18 cellular contexts compared by ENCODE assay signal in genomic region chr12:65567820-65568219, GRCh38.
DNase-seq lines count a peak whose midpoint lies in the region; TF ChIP-seq lines count a peak whose summit lies in the region.
"Had no signal": no experiment of that assay in that cellular context is flagged by ENCODE, and none has a peak within 500 bp of the region (broad histone marks: within the 10 kb centered on the region; RNA-seq: fewer than 3 reads in every experiment).

No MANE protein-coding gene starts in this region.

- H3K27ac ChIP-seq in breast epithelium (no peak overlapping the region), prostate gland (no peak overlapping the region), substantia nigra (ENCODE audit: low read depth, low read length, poor library complexity, severe bottlenecking) (no peak overlapping the region)

- H3K27me3 Mint-ChIP-seq in MCF 10A (ENCODE audit: insufficient read depth, unreplicated experiment): no peaks in the 10 kb centered on the region
- H3K27me3 Mint-ChIP-seq in chondrocyte (ENCODE audit: low read depth): no peaks in the 10 kb centered on the region

- no peaks in the 10 kb centered on the region for H3K9me3 ChIP-seq in breast epithelium
- H3K9me3 ChIP-seq in prostate gland: no peaks in the 10 kb centered on the region
- H3K9me3 ChIP-seq: HAP-1 had no signal

- H3K4me1 Mint-ChIP-seq in MCF 10A (ENCODE audit: insufficient read depth, unreplicated experiment) (peaks cover 30% of the 10 kb centered on the region), chondrocyte (ENCODE audit: low read depth) (peaks cover 49% of the 10 kb centered on the region)

- H3K36me3 ChIP-seq in breast epithelium: no peaks in the 10 kb centered on the region
- H3K36me3 ChIP-seq in prostate gland: no peaks in the 10 kb centered on the region
- H3K36me3 ChIP-seq: HAP-1 had no signal

- peak overlapping the region; percentile 23 for H3K27ac Mint-ChIP-seq in MCF 10A (ENCODE audit: low read depth, unreplicated experiment)
- peak overlapping the region; percentile 33 for H3K27ac Mint-ChIP-seq in chondrocyte (ENCODE audit: unreplicated experiment)
- H3K27ac Mint-ChIP-seq: CD14-positive monocyte had no signal

- peaks cover 0 to 4% of the 10 kb centered on the region in 2 donors for H3K27me3 ChIP-seq in breast epithelium
- H3K27me3 ChIP-seq in prostate gland (replicated peaks; ENCODE audit: insufficient read depth): no peaks in the 10 kb centered on the region

- POLR2A ChIA-PET in MCF 10A (lab: Yijun Ruan, JAX): interaction anchor here (0.5 to 1.7 kb wide), 2 partner anchors 19 to 192 kb away, joined by 3 read pairs; no protein-coding TSS in a partner anchor

- H3K9me3 Mint-ChIP-seq in MCF 10A (ENCODE audit: unreplicated experiment) (no peaks in the 10 kb centered on the region), chondrocyte (ENCODE audit: low read depth) (no peaks in the 10 kb centered on the region)

- intact Hi-C loops in MCF 10A (cut with micrococcal nuclease) (no loop called here), breast epithelium (cut with DNase I; ENCODE audit: low total_unique reads) (no loop called here), prostate gland (cut with DNase I) (no loop called here)

- H3K4me1 ChIP-seq in breast epithelium (no peaks in the 10 kb centered on the region), prostate gland (replicated peaks) (no peaks in the 10 kb centered on the region)
- H3K4me1 ChIP-seq: HAP-1 had no signal

- TF ChIP-seq CTCF in MCF 10A (IDR thresholded peaks at IDR 0.05; ENCODE audit: unreplicated experiment) (no peak), breast epithelium (IDR thresholded peaks at IDR 0.05) (no peak), chondrocyte (IDR thresholded peaks at IDR 0.05) (no peak), prostate gland (IDR thresholded peaks at IDR 0.05) (no peak)

- DNase-seq in MCF 10A (ENCODE audit: unreplicated experiment): peak; percentile 57
- no peak for DNase-seq in breast epithelium (ENCODE audit: low spot score in 2 of 2)
- peak; percentile 39 for DNase-seq in NCI-H1105 treated with DMSO at 0.1 percent for 48 hours (lab: John Stamatoyannopoulos, UW)
- no peak for DNase-seq in chondrocyte (ENCODE audit: low spot score)
- peak; percentile 82 for DNase-seq in prostate gland (ENCODE audit: low spot score)
- no peak for DNase-seq in substantia nigra (lab: John Stamatoyannopoulos, UW)
- no peak for DNase-seq in activated naive CD4-positive, alpha-beta T cell treated with Interleukin-2 at 50 U/mL for 16 hours
- no peak for DNase-seq in EL
- DNase-seq: ACHN, AML-193, NCI-H1436 treated with DMSO at 0.1 percent for 48 hours, NCI-H2029 treated with DMSO at 0.1 percent for 48 hours, NCI-H2227 treated with DMSO at 0.1 percent for 48 hours, NCI-H524, SW 1271 had no signal

- H3K4me3 ChIP-seq in breast epithelium: no peak overlapping the region
- H3K4me3 ChIP-seq in prostate gland: no peak overlapping the region
- H3K4me3 ChIP-seq: HAP-1, K562 had no signal

- H3K36me3 Mint-ChIP-seq in MCF 10A (ENCODE audit: insufficient read depth, unreplicated experiment) (no peaks in the 10 kb centered on the region), chondrocyte (ENCODE audit: low read depth) (no peaks in the 10 kb centered on the region)
- H3K36me3 Mint-ChIP-seq: CD14-positive monocyte had no signal

- 50% methylated on average over 3 of the region's 3 CpGs for WGBS in prostate gland

- H3K4me3 Mint-ChIP-seq in MCF 10A (ENCODE audit: unreplicated experiment) (no peak overlapping the region), chondrocyte (ENCODE audit: unreplicated experiment) (no peak overlapping the region)
- H3K4me3 Mint-ChIP-seq: CD14-positive monocyte had no signal

- TF ChIP-seq POLR2A in breast epithelium (IDR thresholded peaks at IDR 0.05) (no peak), prostate gland (IDR thresholded peaks at IDR 0.05) (no peak)

- BruUV-seq in MCF 10A (replicated peaks; lab: Mats Ljungman, UMichigan): no TSS peak

- CTCF ChIA-PET in MCF 10A (lab: Yijun Ruan, JAX): interaction anchor here (1.6 kb wide), 1 partner anchor 11 kb away, joined by 6 read pairs; no protein-coding TSS in a partner anchor

Comparison
In these comparisons a context has a peak if more than half of its experiments do, and no peak if none do; other contexts are left out.
1. DNase-seq: peak in MCF 10A (single experiment), NCI-H1105 treated with DMSO at 0.1 percent for 48 hours (single experiment) and prostate gland (single experiment); none in breast epithelium (0 of 2), chondrocyte (single experiment), substantia nigra (0 of 49), activated naive CD4-positive, alpha-beta T cell treated with Interleukin-2 at 50 U/mL for 16 hours (single experiment) and EL (single experiment).